ENCODE assay signal across 10 cellular contexts in the genomic region with DNA sequence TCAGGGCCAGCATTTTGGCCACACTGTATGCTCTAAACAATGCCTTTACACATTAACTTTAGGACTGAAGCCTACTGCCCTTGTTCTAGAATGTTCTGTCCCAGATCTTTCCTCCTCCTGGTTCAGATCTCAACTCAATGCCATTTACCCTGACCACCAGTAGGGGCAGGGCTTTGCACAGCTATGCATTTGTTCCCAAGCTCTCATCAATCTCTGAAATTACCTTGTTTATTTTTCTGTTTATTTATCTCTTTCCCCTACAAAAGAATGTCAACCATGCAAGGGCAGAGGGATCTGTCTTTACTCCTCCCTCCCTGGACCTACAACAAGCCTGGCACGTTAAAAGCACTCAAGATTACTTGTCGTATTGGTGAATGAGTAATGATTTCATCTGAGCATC.
A peak's percentile ranks its signal among the peaks of the same experiment; 100 is the strongest.
DNase-seq lines count a peak whose midpoint lies in the region; ATAC-seq, FAIRE-seq and TF ChIP-seq lines count a peak whose summit lies in the region.
"Had no signal": no experiment of that assay in that cellular context is flagged by ENCODE, and none has a peak within 500 bp of the region (broad histone marks: within the 10 kb centered on the region; RNA-seq: fewer than 3 reads in every experiment).

No MANE protein-coding gene starts in this region.

- POLR2A ChIA-PET in HepG2 (lab: Yijun Ruan, JAX) = no interaction called here

- H3K4me1 ChIP-seq in body of pancreas (no peaks in the 10 kb centered on the region), HepG2 (ENCODE audit: insufficient read depth, low read length) (no peaks in the 10 kb centered on the region)

- intact Hi-C loops in body of pancreas (cut with DNase I) = no loop called here
- intact Hi-C loops in HepG2 (cut with micrococcal nuclease; ENCODE audit: unreplicated experiment) = no loop called here
- intact Hi-C loops in posterior vena cava (cut with DNase I) = no loop called here

- 41 to 42% methylated on average over 2 of the region's 2 CpGs for WGBS in body of pancreas, 2 donors
- whole genome bisulfite sequencing in HepG2 (ENCODE audit: low lambda C conversion rate) = 47% methylated on average over 2 of the region's 2 CpGs

- TF ChIP-seq RAD21 in Ishikawa (IDR thresholded peaks at IDR 0.05; ENCODE audit: low read depth) (peak; percentile 50), HepG2 (CRISPR knock-in tag; IDR thresholded peaks at IDR 0.05) (no peak)

- TF ChIP-seq CTCF in body of pancreas (IDR thresholded peaks at IDR 0.05) = peak in 6 of 7 experiments; percentile 8 to 29 (median 16)
- TF ChIP-seq CTCF in HepG2 (CRISPR knock-in tag; IDR thresholded peaks at IDR 0.05) = no peak

- DNase-seq in AG08396 (ENCODE audit: low spot score) = peak; percentile 23
- DNase-seq in body of pancreas = no peak
- DNase-seq in HepG2 (ENCODE audit: low spot score) = no peak
- no peak for DNase-seq in NCI-H2227 treated with DMSO at 0.1 percent for 48 hours (lab: John Stamatoyannopoulos, UW)
- no peak for DNase-seq in ACHN
- no peak for DNase-seq in posterior vena cava (ENCODE audit: low spot score)
- DNase-seq: SIG-M5; stimulated activated naive CD8-positive, alpha-beta T cell treated with anti-CD3 and anti-CD28 coated beads, Interleukin-15, amount 100 ng/mL, for 72 hours had no signal

- BruUV-seq in HepG2 (replicated peaks; lab: Mats Ljungman, UMichigan) = no TSS peak

- TF ChIP-seq EP300 in Ishikawa (IDR thresholded peaks at IDR 0.05; ENCODE audit: borderline replicate concordance) (no peak), HepG2 (IDR thresholded peaks at IDR 0.05; ENCODE audit: low read depth in 2 of 2, low read length in 2 of 2) (no peak), HepG2 (CRISPR knock-in tag; IDR thresholded peaks at IDR 0.05; ENCODE audit: borderline replicate concordance) (no peak)

- H3K9me3 ChIP-seq in body of pancreas = no peaks in the 10 kb centered on the region
- no peaks in the 10 kb centered on the region; the same call in 1 of the 2 replicates for H3K9me3 ChIP-seq in HepG2 (ENCODE audit: low read length)

- no peak overlapping the region for H3K4me3 ChIP-seq in body of pancreas
- no peak overlapping the region for H3K4me3 ChIP-seq in HepG2 (replicated peaks in 1 of 3; ENCODE audit: insufficient read depth in 1 of 3, low read depth in 2 of 3, low read length in 3 of 3)

- in situ Hi-C loops in HepG2 (cut with HindIII; ENCODE audit: extremely low pct_ligation_motif_present, low pct_unique_long_range_greater_than_20kb) (no loop called here), ACHN (cut with HindIII; ENCODE audit: low pct_ligation_motif_present, low pct_unique_long_range_greater_than_20kb, low sequenced_read_pairs) (no loop called here)

- no peak overlapping the region for H2AFZ ChIP-seq in HepG2 (ENCODE audit: low read length)

- H3K36me3 ChIP-seq in body of pancreas (replicated peaks in 1 of 2; ENCODE audit: insufficient read depth in 1 of 2, low read depth in 2 of 2) (no peaks in the 10 kb centered on the region), HepG2 (replicated peaks in 1 of 2; ENCODE audit: control insufficient read depth in 1 of 2, insufficient read depth in 2 of 2, low read length in 2 of 2) (no peaks in the 10 kb centered on the region)

- CTCF ChIA-PET in HepG2 (lab: Yijun Ruan, JAX; ENCODE audit: low intra/inter-chr PET ratio, low total read pairs) = no interaction called here

- H3K27me3 ChIP-seq in body of pancreas = no peaks in the 10 kb centered on the region
- H3K27me3 ChIP-seq in HepG2 (ENCODE audit: control insufficient read depth in 1 of 2, insufficient read depth in 2 of 2, low read length in 2 of 2) = no peaks in the 10 kb centered on the region

- no peaks in the 10 kb centered on the region for H4K20me1 ChIP-seq in HepG2 (ENCODE audit: insufficient read depth, low read length)

- no peak overlapping the region for H3K4me2 ChIP-seq in HepG2 (ENCODE audit: low read depth, low read length)

- TF ChIP-seq POLR2A in body of pancreas (IDR thresholded peaks at IDR 0.05) (no peak), HepG2 (IDR thresholded peaks at IDR 0.05; ENCODE audit: insufficient read depth in 1 of 2, low read depth in 2 of 2, low read length in 2 of 2) (no peak)

- FAIRE-seq in HepG2 (lab: Jason Lieb, UNC) = no peak

- H3K79me2 ChIP-seq in HepG2 (ENCODE audit: insufficient read depth, low read length) = no peaks in the 10 kb centered on the region

- H3K27ac ChIP-seq in body of pancreas (no peak overlapping the region), HepG2 (ENCODE audit: extremely low read length, insufficient read depth, low read length) (no peak overlapping the region)

- ATAC-seq in body of pancreas (no peak), HepG2 (peak; percentile 57; the same call in 2 of the 3 replicates), HG02571 (IDR thresholded peaks at IDR 0.05; ENCODE audit: unreplicated experiment) (no peak)
- ATAC-seq: stimulated activated naive CD8-positive, alpha-beta T cell treated with anti-CD3 and anti-CD28 coated beads, Interleukin-15, amount 100 ng/mL, for 72 hours had no signal

- no peak overlapping the region for H3K9ac ChIP-seq in HepG2 (ENCODE audit: insufficient read depth, low read depth, low read length)

TF ChIP-seq in Ishikawa, 13 proteins besides CTCF, POLR2A, EP300 and RAD21 (continues in another document):
- no peak for TF ChIP-seq TCF12 (IDR thresholded peaks at IDR 0.05; ENCODE audit: low read depth)
- TF ChIP-seq ZBTB7A (IDR thresholded peaks at IDR 0.05; ENCODE audit: low read depth) = no peak
- TF ChIP-seq FOXM1 (IDR thresholded peaks at IDR 0.05; ENCODE audit: borderline replicate concordance, low read depth) = no peak
- no peak for TF ChIP-seq EGR1 (IDR thresholded peaks at IDR 0.05)
- TF ChIP-seq, protein P1, sequence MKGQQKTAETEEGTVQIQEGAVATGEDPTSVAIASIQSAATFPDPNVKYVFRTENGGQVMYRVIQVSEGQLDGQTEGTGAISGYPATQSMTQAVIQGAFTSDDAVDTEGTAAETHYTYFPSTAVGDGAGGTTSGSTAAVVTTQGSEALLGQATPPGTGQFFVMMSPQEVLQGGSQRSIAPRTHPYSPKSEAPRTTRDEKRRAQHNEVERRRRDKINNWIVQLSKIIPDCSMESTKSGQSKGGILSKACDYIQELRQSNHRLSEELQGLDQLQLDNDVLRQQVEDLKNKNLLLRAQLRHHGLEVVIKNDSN (IDR thresholded peaks at IDR 0.05) = no peak
- TF ChIP-seq NFIC (IDR thresholded peaks at IDR 0.05) = no peak
- TF ChIP-seq CEBPB (IDR thresholded peaks at IDR 0.05) = no peak
- no peak for TF ChIP-seq TAF1 (IDR thresholded peaks at IDR 0.05; ENCODE audit: low read depth)

TF ChIP-seq in HepG2, 621 proteins besides CTCF, POLR2A, EP300 and RAD21:
- TF ChIP-seq, protein P2, sequence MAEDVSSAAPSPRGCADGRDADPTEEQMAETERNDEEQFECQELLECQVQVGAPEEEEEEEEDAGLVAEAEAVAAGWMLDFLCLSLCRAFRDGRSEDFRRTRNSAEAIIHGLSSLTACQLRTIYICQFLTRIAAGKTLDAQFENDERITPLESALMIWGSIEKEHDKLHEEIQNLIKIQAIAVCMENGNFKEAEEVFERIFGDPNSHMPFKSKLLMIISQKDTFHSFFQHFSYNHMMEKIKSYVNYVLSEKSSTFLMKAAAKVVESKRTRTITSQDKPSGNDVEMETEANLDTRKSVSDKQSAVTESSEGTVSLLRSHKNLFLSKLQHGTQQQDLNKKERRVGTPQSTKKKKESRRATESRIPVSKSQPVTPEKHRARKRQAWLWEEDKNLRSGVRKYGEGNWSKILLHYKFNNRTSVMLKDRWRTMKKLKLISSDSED (CRISPR knock-in tag; IDR thresholded peaks at IDR 0.05) = no peak
- TF ChIP-seq ZFAT (CRISPR knock-in tag; conservative IDR thresholded peaks at IDR 0.05) (no peak), CHCHD3 (CRISPR knock-in tag; IDR thresholded peaks at IDR 0.05) (no peak), BRD4 (CRISPR knock-in tag; IDR thresholded peaks at IDR 0.05) (no peak), SKI (IDR thresholded peaks at IDR 0.05; ENCODE audit: partially characterized antibody) (no peak), FOXK1 (CRISPR knock-in tag; IDR thresholded peaks at IDR 0.05; ENCODE audit: borderline replicate concordance, low read depth) (no peak), ZNF251 (CRISPR knock-in tag; IDR thresholded peaks at IDR 0.05) (no peak)
- TF ChIP-seq, protein P3, sequence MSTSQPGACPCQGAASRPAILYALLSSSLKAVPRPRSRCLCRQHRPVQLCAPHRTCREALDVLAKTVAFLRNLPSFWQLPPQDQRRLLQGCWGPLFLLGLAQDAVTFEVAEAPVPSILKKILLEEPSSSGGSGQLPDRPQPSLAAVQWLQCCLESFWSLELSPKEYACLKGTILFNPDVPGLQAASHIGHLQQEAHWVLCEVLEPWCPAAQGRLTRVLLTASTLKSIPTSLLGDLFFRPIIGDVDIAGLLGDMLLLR (CRISPR knock-in tag; IDR thresholded peaks at IDR 0.05) = no peak
